Comparison of ENCODE assay signal across 9 cellular contexts in the genomic region with DNA sequence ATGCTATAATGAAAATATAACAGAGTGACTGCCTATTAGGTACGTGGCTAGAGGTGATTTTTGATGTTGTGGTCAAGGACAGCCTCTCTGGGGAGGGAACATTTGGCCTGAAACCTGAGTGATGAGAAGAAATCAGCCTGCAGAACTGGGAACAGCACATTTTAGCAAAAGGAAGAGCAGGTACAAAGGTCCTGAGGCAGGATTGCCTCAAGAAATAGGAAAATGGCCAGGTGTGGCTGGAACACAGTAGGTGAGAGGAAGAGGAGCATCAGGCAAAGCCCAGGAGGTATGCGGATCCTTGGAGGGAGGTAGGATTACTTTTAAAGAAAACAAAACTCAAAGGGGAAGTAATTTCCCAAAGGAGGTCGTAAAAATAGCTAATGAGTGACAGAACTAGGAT.
"Had no signal": no experiment of that assay in that cellular context is flagged by ENCODE, and none has a peak within 500 bp of the region (broad histone marks: within the 10 kb centered on the region; RNA-seq: fewer than 3 reads in every experiment).

No MANE protein-coding gene starts in this region.

- H3K36me3 Mint-ChIP-seq: IgD-negative memory B cell had no signal

- H3K27me3 Mint-ChIP-seq: IgD-negative memory B cell had no signal

- FAIRE-seq: H54, HepG2 had no signal

- H3K4me3 Mint-ChIP-seq: H9, HFFc6, IgD-negative memory B cell had no signal

- DNase-seq: GOT3, H9, HCEC 1CT, HFFc6, KBM-7 had no signal

- ATAC-seq: HepG2 had no signal

- H3K9me3 Mint-ChIP-seq: H9, HFFc6 had no signal

- H3K27ac ChIP-seq: HL-60 had no signal

- H3K4me1 Mint-ChIP-seq: IgD-negative memory B cell had no signal

- H3K27ac Mint-ChIP-seq: HFFc6, IgD-negative memory B cell had no signal
